In genomic region chr11:66068923-66069714, GRCh38 we compare ENCODE assay signal across 8 cellular contexts. TPM values are rescaled to one million over a fixed set of nuclear protein-coding genes. Genes with fewer than 3 reads are reported as not detected.
DNase-seq lines count a peak whose midpoint lies in the region; TF ChIP-seq lines count a peak whose summit lies in the region.

No MANE protein-coding gene starts in this region.

- peaks cover 51% of the 10 kb centered on the region for H3K36me3 ChIP-seq in A673 (ENCODE audit: insufficient read depth, low read length, poor library complexity, severe bottlenecking)
- peaks cover 40 to 45% of the 10 kb centered on the region in 2 donors for H3K36me3 ChIP-seq in thyroid gland

- no peak for TF ChIP-seq POLR2A in thyroid gland (IDR thresholded peaks at IDR 0.05)

- H3K4me1 Mint-ChIP-seq in IgD-negative memory B cell (peaks cover 44 to 47% (median 45%) of the 10 kb centered on the region in 3 donors), mesothelial cell of epicardium (peaks cover 26% of the 10 kb centered on the region)

- peak overlapping the region; percentile 87 for H3K27ac ChIP-seq in A673 (ENCODE audit: low read depth, low read length, poor library complexity, severe bottlenecking)
- peak overlapping the region; percentile 92 to 98 (median 97) for H3K27ac ChIP-seq in thyroid gland

- H3K36me3 Mint-ChIP-seq in IgD-negative memory B cell = peaks cover 16% of the 10 kb centered on the region
- peaks cover 37% of the 10 kb centered on the region for H3K36me3 Mint-ChIP-seq in mesothelial cell of epicardium

- H3K4me3 Mint-ChIP-seq in IgD-negative memory B cell (peak overlapping the region; percentile 86 to 93 (median 90)), mesothelial cell of epicardium (peak overlapping the region; percentile 77)

- CTCF ChIA-PET in A673 (lab: Charles Lee) = interaction anchor here (0.6 to 1.0 kb wide), 2 partner anchors 17 to 47 kb away, joined by 3 read pairs; partner anchors contain the start of gene SF3B2

- H3K4me1 ChIP-seq in A673 (ENCODE audit: insufficient read depth, low read length, poor library complexity, severe bottlenecking) = peaks cover 34% of the 10 kb centered on the region
- peaks cover 27 to 31% of the 10 kb centered on the region in 2 donors for H3K4me1 ChIP-seq in thyroid gland

- no peaks in the 10 kb centered on the region for H3K27me3 Mint-ChIP-seq in IgD-negative memory B cell
- H3K27me3 Mint-ChIP-seq in mesothelial cell of epicardium (ENCODE audit: low read depth) = no peaks in the 10 kb centered on the region

- POLR2A ChIA-PET in A673 (lab: Charles Lee; ENCODE audit: low non-redundant PET) = no interaction called here

- intact Hi-C loops in A673 (cut with micrococcal nuclease; ENCODE audit: unreplicated experiment) (loop anchor here (2.0 kb wide), 1 partner anchor 66 kb away; no protein-coding TSS in a partner anchor), thyroid gland (cut with DNase I) (loop anchor here (5.0 kb wide), 1 partner anchor 63 kb away; no protein-coding TSS in a partner anchor)

- H3K4me3 ChIP-seq in A673 (ENCODE audit: low read depth, low read length, poor library complexity, severe bottlenecking) (peak overlapping the region; percentile 84), thyroid gland (replicated peaks in 1 of 3) (peak overlapping the region in 2 of 3 donors; percentile 70 to 99)

- H3K9me3 Mint-ChIP-seq in IgD-negative memory B cell = no peaks in the 10 kb centered on the region
- peaks cover 6% of the 10 kb centered on the region for H3K9me3 Mint-ChIP-seq in mesothelial cell of epicardium

- H3K9me3 ChIP-seq in A673 (ENCODE audit: low read depth, low read length, poor library complexity, severe bottlenecking) = peaks cover 3% of the 10 kb centered on the region
- no peaks in the 10 kb centered on the region for H3K9me3 ChIP-seq in thyroid gland

- DNase-seq in A673 (ENCODE audit: low spot score) (peak; percentile 79), epidermal melanocyte (ENCODE audit: insufficient read length, low spot score) (peak; percentile 80), mesothelial cell of epicardium (ENCODE audit: low spot score in 2 of 2, unreplicated experiment in 2 of 2) (peak in 1 of 2 experiments; percentile 42), thyroid gland (peak; percentile 79 to 87), mesenteric fat pad (ENCODE audit: low spot score) (no peak)
- DNase-seq in activated CD4-positive, alpha-beta T cell treated with anti-CD3 and anti-CD28 coated beads for 4 hours = peak; percentile 38 to 40

- BruUV-seq in A673 (replicated peaks; lab: Mats Ljungman, UMichigan) = TSS peak; percentile 19

- 48 to 52% methylated on average over 14 of the region's 14 CpGs for WGBS in thyroid gland, 2 donors

- H3K27me3 ChIP-seq in A673 (replicated peaks; ENCODE audit: insufficient read depth, low read depth, low read length, poor library complexity) = no peaks in the 10 kb centered on the region
- H3K27me3 ChIP-seq in thyroid gland = no peaks in the 10 kb centered on the region

- peak overlapping the region; percentile 90 to 97 (median 95) for H3K27ac Mint-ChIP-seq in IgD-negative memory B cell
- peak overlapping the region; percentile 91 for H3K27ac Mint-ChIP-seq in mesothelial cell of epicardium

- TF ChIP-seq CTCF in A673 (conservative IDR thresholded peaks at IDR 0.05; ENCODE audit: low read depth, low read length) = peak; percentile 37; the same call in 1 of the 2 replicates
- TF ChIP-seq CTCF in GM12874 (IDR thresholded peaks at IDR 0.05; ENCODE audit: insufficient read depth, low read depth, low read length) = peak; percentile 19; the same call in 1 of the 2 replicates
- TF ChIP-seq CTCF in mesothelial cell of epicardium (IDR thresholded peaks at IDR 0.05; ENCODE audit: unreplicated experiment) = no peak
- peak in 3 of 6 experiments; percentile 7 to 11 (median 10) for TF ChIP-seq CTCF in thyroid gland (IDR thresholded peaks at IDR 0.05)

RNA-seq across cellular contexts. Expression of gene PACS1, which starts 1.0 kb away (rescaled TPM):
- total RNA-seq in A673 (2021) (75.7 and 79.1 TPM in 2 replicates), mesothelial cell of epicardium (81.6 to 88.0 TPM (median 87.0 TPM) in 3 replicates), thyroid gland (10 to 100 TPM; 39.6 to 67.7 (median 59.7) TPM), mesenteric fat pad (64.9 TPM)
- polyA plus RNA-seq in IgD-negative memory B cell = 72.9 TPM

RNA-seq across cellular contexts. Expression of gene SF3B2, which starts 17.0 kb away (rescaled TPM):
- 357 and 358 TPM in 2 replicates for total RNA-seq in A673 (2021)
- 91.8 TPM for polyA plus RNA-seq in IgD-negative memory B cell
- total RNA-seq in mesothelial cell of epicardium = 182 to 201 TPM (median 195 TPM) in 3 replicates
- 100 to 1,000 TPM; 149 to 231 (median 158) TPM for total RNA-seq in thyroid gland
- 164 TPM for total RNA-seq in mesenteric fat pad

RNA-seq across cellular contexts. Expression of gene GAL3ST3, which starts 20.2 kb away (rescaled TPM):
- total RNA-seq in A673 (2021) (1.8 and 2.0 TPM in 2 replicates), mesothelial cell of epicardium (4.7 to 5.7 TPM (median 4.9 TPM) in 3 replicates), thyroid gland (100 to 1,000 TPM in 2 of 4 donors, 10 to 100 TPM in 2; 49.2 to 154 (median 118) TPM), mesenteric fat pad (not detected)
- not detected for polyA plus RNA-seq in IgD-negative memory B cell

RNA-seq across cellular contexts. Expression of gene CATSPER1, which starts 42.8 kb away (rescaled TPM):
- total RNA-seq in A673 (2021) = not detected in 2 replicates
- not detected for polyA plus RNA-seq in IgD-negative memory B cell
- not detected in 3 replicates for total RNA-seq in mesothelial cell of epicardium
- not detected for total RNA-seq in thyroid gland
- 0.51 TPM for total RNA-seq in mesenteric fat pad

RNA-seq across cellular contexts. Expression of gene CST6, which starts 57.3 kb away (rescaled TPM):
- total RNA-seq in A673 (2021) (2.3 and 3.9 TPM in 2 replicates), mesothelial cell of epicardium (1.1 to 1.2 TPM (median 1.2 TPM) in 3 replicates), thyroid gland (10 to 100 TPM in 3 of 4 donors, 1 to 10 TPM in 1; 7.1 to 53.1 (median 30.6) TPM), mesenteric fat pad (not detected)
- not detected for polyA plus RNA-seq in IgD-negative memory B cell
